ENCODE assay signal across 23 cellular contexts in genomic region chr2:100781523-100782375, GRCh38. TPM values are rescaled to one million over a fixed set of nuclear protein-coding genes. Genes with fewer than 3 reads are reported as not detected.
DNase-seq lines count a peak whose midpoint lies in the region; ATAC-seq, FAIRE-seq and TF ChIP-seq lines count a peak whose summit lies in the region.
"Had no signal": no experiment of that assay in that cellular context is flagged by ENCODE, and none has a peak within 500 bp of the region (broad histone marks: within the 10 kb centered on the region; RNA-seq: fewer than 3 reads in every experiment).

No MANE protein-coding gene starts in this region.

- 95% methylated on average over 12 of the region's 12 CpGs for whole genome bisulfite sequencing in HepG2 (ENCODE audit: low lambda C conversion rate)
- WGBS in right lobe of liver (ENCODE audit: insufficient coverage, low coverage, low lambda C conversion rate, missing lambda C conversion rate) = 89% methylated on average over 12 of the region's 12 CpGs
- 89% methylated on average over 10 of the region's 12 CpGs for WGBS in mammary epithelial cell (ENCODE audit: low coverage, missing lambda C conversion rate)
- WGBS in mesenchymal stem cell = 88% methylated on average over 12 of the region's 12 CpGs

- H3K14ac ChIP-seq in mesenchymal stem cell (ENCODE audit: low read length in 2 of 2) = peak overlapping the region in 1 of 2 experiments; percentile 86

- DNase-seq in HepG2 (ENCODE audit: low spot score) (no peak), right lobe of liver (no peak), mammary epithelial cell (no peak), mesenchymal stem cell (no peak), AG20443 (ENCODE audit: low spot score) (no peak)
- DNase-seq: COR-L47, DMS53, KG1, NCI-H1092 treated with DMSO at 0.1 percent for 48 hours, NCI-H1694 treated with DMSO at 0.1 percent for 48 hours, NCI-H345, NCI-H69, Peyer's patch, SHP77 treated with DMSO at 0.1 percent for 48 hours had no signal

- dilution Hi-C loops in mammary epithelial cell (cut with HindIII; ENCODE audit: low sequenced_read_pairs) = loop anchor here (10.0 kb wide), 1 partner anchor 47 kb away; no protein-coding TSS in a partner anchor

- no peak for TF ChIP-seq RAD21 in HepG2 (CRISPR knock-in tag; IDR thresholded peaks at IDR 0.05)

- no TSS peak for BruUV-seq in HepG2 (replicated peaks; lab: Mats Ljungman, UMichigan)
- no TSS peak for BruUV-seq in mammary epithelial cell (replicated peaks; lab: Mats Ljungman, UMichigan)

- H3K4me1 ChIP-seq in HepG2 (ENCODE audit: insufficient read depth, low read length) (peaks cover 96% of the 10 kb centered on the region), right lobe of liver (peaks cover 0 to 17% (median 5%) of the 10 kb centered on the region in 4 donors), mammary epithelial cell (ENCODE audit: insufficient read depth, low read length) (peaks cover 60% of the 10 kb centered on the region), mesenchymal stem cell (ENCODE audit: control insufficient read depth, insufficient read depth, low read depth, low read length) (peaks cover 10% of the 10 kb centered on the region)

- no peak for FAIRE-seq in HepG2 (lab: Jason Lieb, UNC)
- FAIRE-seq: GM12878, GM18507, GM19239 had no signal

- no peak overlapping the region for H2BK15ac ChIP-seq in mesenchymal stem cell (ENCODE audit: low read depth, poor library complexity, severe bottlenecking)

- H3K23ac ChIP-seq in mesenchymal stem cell (ENCODE audit: low read length in 2 of 2) = no peak overlapping the region

- H3K27me3 ChIP-seq in HepG2 (ENCODE audit: control insufficient read depth in 1 of 2, insufficient read depth in 2 of 2, low read length in 2 of 2) = no peaks in the 10 kb centered on the region
- no peaks in the 10 kb centered on the region for H3K27me3 ChIP-seq in right lobe of liver
- no peaks in the 10 kb centered on the region for H3K27me3 ChIP-seq in mammary epithelial cell (ENCODE audit: insufficient read depth, low read length)
- peaks cover 3 to 6% of the 10 kb centered on the region in 2 experiments for H3K27me3 ChIP-seq in mesenchymal stem cell (ENCODE audit: control insufficient read depth in 1 of 2, insufficient read depth in 1 of 2, low read length in 2 of 2)
- H3K27me3 ChIP-seq: Peyer's patch had no signal

- H3K9me3 ChIP-seq in HepG2 (ENCODE audit: low read length) (no peaks in the 10 kb centered on the region), right lobe of liver (no peaks in the 10 kb centered on the region), mammary epithelial cell (replicated peaks; ENCODE audit: insufficient read depth, low read length) (no peaks in the 10 kb centered on the region), mesenchymal stem cell (ENCODE audit: control insufficient read depth, low read length) (no peaks in the 10 kb centered on the region)
- H3K9me3 ChIP-seq: Peyer's patch had no signal

- H3K79me1 ChIP-seq in mesenchymal stem cell (replicated peaks; ENCODE audit: low read length, poor library complexity, severe bottlenecking) = no peaks in the 10 kb centered on the region

- TF ChIP-seq EP300 in HepG2 (IDR thresholded peaks at IDR 0.05; ENCODE audit: low read depth in 2 of 2, low read length in 2 of 2) (no peak), HepG2 (CRISPR knock-in tag; IDR thresholded peaks at IDR 0.05; ENCODE audit: borderline replicate concordance) (no peak)

- TF ChIP-seq POLR2A in HepG2 (IDR thresholded peaks at IDR 0.05; ENCODE audit: insufficient read depth in 1 of 2, low read depth in 2 of 2, low read length in 2 of 2) (no peak), right lobe of liver (IDR thresholded peaks at IDR 0.05) (no peak)

- TF ChIP-seq CTCF in HepG2 (CRISPR knock-in tag; IDR thresholded peaks at IDR 0.05) = no peak
- no peak for TF ChIP-seq CTCF in right lobe of liver (IDR thresholded peaks at IDR 0.05)
- TF ChIP-seq CTCF in mammary epithelial cell (conservative IDR thresholded peaks at IDR 0.05 in 1 of 2, IDR thresholded peaks at IDR 0.05 in 1 of 2; ENCODE audit: extremely low read depth in 1 of 2, insufficient read depth in 1 of 2, low read depth in 1 of 2, low read length in 2 of 2) = no peak

- H2AFZ ChIP-seq in HepG2 (ENCODE audit: low read length) (peak overlapping the region; percentile 17), mammary epithelial cell (ENCODE audit: low read depth, low read length) (no peak overlapping the region), mesenchymal stem cell (ENCODE audit: low read depth, low read length) (no peak overlapping the region)

- H3K4me2 ChIP-seq in HepG2 (ENCODE audit: low read depth, low read length) = peak overlapping the region; percentile 39; the same call in 1 of the 2 replicates
- H3K4me2 ChIP-seq in mammary epithelial cell (ENCODE audit: insufficient read depth, low read depth, low read length) = no peak overlapping the region
- H3K4me2 ChIP-seq in mesenchymal stem cell (ENCODE audit: low read length, poor library complexity, severe bottlenecking) = no peak overlapping the region

- no peak overlapping the region for H3K4ac ChIP-seq in mesenchymal stem cell (ENCODE audit: low read depth in 1 of 2, low read length in 2 of 2)

- in situ Hi-C loops in HepG2 (cut with HindIII; ENCODE audit: extremely low pct_ligation_motif_present, low pct_unique_long_range_greater_than_20kb) (loop anchor here (5.0 kb wide), 1 partner anchor 36 kb away; no protein-coding TSS in a partner anchor), mammary epithelial cell (cut with MboI; ENCODE audit: low sequenced_read_pairs in 2 of 2) (loop anchor here in 1 of 2 donors (10.0 kb wide), 1 partner anchor 47 kb away; no protein-coding TSS in a partner anchor)

- POLR2A ChIA-PET in HepG2 (lab: Yijun Ruan, JAX) = interaction anchor here (1.1 to 3.2 kb wide), 8 partner anchors 13 to 220 kb away, joined by 3 to 28 read pairs (median 11); partner anchors contain the start of gene RPL31

- H4K8ac ChIP-seq in mesenchymal stem cell (ENCODE audit: low read length) = peak overlapping the region; percentile 45

- H3K27ac ChIP-seq in HepG2 (ENCODE audit: extremely low read length, insufficient read depth, low read length) (peak overlapping the region; percentile 100), right lobe of liver (no peak overlapping the region), mammary epithelial cell (ENCODE audit: insufficient read depth, low read depth, low read length) (peak overlapping the region; percentile 89), mesenchymal stem cell (ENCODE audit: low read length, poor library complexity, severe bottlenecking) (no peak overlapping the region)
- H3K27ac ChIP-seq: 22Rv1 had no signal

- no peak overlapping the region for H2AK5ac ChIP-seq in mesenchymal stem cell (ENCODE audit: low read length, severe bottlenecking)

- no peak overlapping the region for H4K91ac ChIP-seq in mesenchymal stem cell (ENCODE audit: low read length)

- intact Hi-C loops in HepG2 (cut with micrococcal nuclease; ENCODE audit: unreplicated experiment) = loop anchor here (2.0 kb wide), 3 partner anchors 15 to 101 kb away; no protein-coding TSS in a partner anchor
- intact Hi-C loops in right lobe of liver (cut with DNase I) = no loop called here
- intact Hi-C loops in mammary epithelial cell (cut with micrococcal nuclease) = no loop called here

- no peak overlapping the region for H3K4me3 ChIP-seq in HepG2 (replicated peaks in 1 of 3; ENCODE audit: insufficient read depth in 1 of 3, low read depth in 2 of 3, low read length in 3 of 3)
- H3K4me3 ChIP-seq in right lobe of liver = no peak overlapping the region
- H3K4me3 ChIP-seq in mammary epithelial cell (replicated peaks in 1 of 3; ENCODE audit: insufficient read depth in 1 of 3, low read depth in 2 of 3, low read length in 3 of 3) = no peak overlapping the region
- no peak overlapping the region for H3K4me3 ChIP-seq in mesenchymal stem cell (ENCODE audit: insufficient read depth in 1 of 2, low read depth in 1 of 2, low read length in 2 of 2)
- H3K4me3 ChIP-seq: GM12878, Peyer's patch had no signal

- H3K79me2 ChIP-seq in HepG2 (ENCODE audit: insufficient read depth, low read length) = no peaks in the 10 kb centered on the region
- H3K79me2 ChIP-seq in mammary epithelial cell (ENCODE audit: insufficient read depth, low read length) = no peaks in the 10 kb centered on the region

- peak overlapping the region; percentile 38 to 64 for H3K18ac ChIP-seq in mesenchymal stem cell (ENCODE audit: low read depth in 1 of 2, low read length in 2 of 2)

- CTCF ChIA-PET in HepG2 (lab: Yijun Ruan, JAX; ENCODE audit: low intra/inter-chr PET ratio, low total read pairs) = no interaction called here
- CTCF ChIA-PET in mammary epithelial cell (lab: Charles Lee; ENCODE audit: low non-redundant PET) = interaction anchor here (1.0 kb wide), 1 partner anchor 27 kb away, joined by 5 read pairs; no protein-coding TSS in a partner anchor

- H4K20me1 ChIP-seq in HepG2 (ENCODE audit: insufficient read depth, low read length) (no peaks in the 10 kb centered on the region), mammary epithelial cell (ENCODE audit: insufficient read depth, low read length) (no peaks in the 10 kb centered on the region)

- H3K36me3 ChIP-seq in HepG2 (replicated peaks in 1 of 2; ENCODE audit: control insufficient read depth in 1 of 2, insufficient read depth in 2 of 2, low read length in 2 of 2) (no peaks in the 10 kb centered on the region), right lobe of liver (no peaks in the 10 kb centered on the region), mammary epithelial cell (ENCODE audit: insufficient read depth, low read length) (no peaks in the 10 kb centered on the region), mesenchymal stem cell (ENCODE audit: control insufficient read depth in 1 of 2, insufficient read depth in 2 of 2, low read depth in 1 of 2, low read length in 2 of 2) (no peaks in the 10 kb centered on the region)
- H3K36me3 ChIP-seq: Peyer's patch had no signal

- H2BK12ac ChIP-seq in mesenchymal stem cell (ENCODE audit: low read length in 2 of 2) = peak overlapping the region; percentile 38 to 57

- ATAC-seq in HepG2 = no peak
- no peak for ATAC-seq in right lobe of liver
- no peak for ATAC-seq in GM21786 (IDR thresholded peaks at IDR 0.05; ENCODE audit: unreplicated experiment)
- ATAC-seq in GM18511 (IDR thresholded peaks at IDR 0.05; ENCODE audit: unreplicated experiment) = no peak
- no peak for ATAC-seq in GM18867 (IDR thresholded peaks at IDR 0.05; ENCODE audit: unreplicated experiment)
- ATAC-seq: GM12878 had no signal

- H2BK5ac ChIP-seq in mesenchymal stem cell (ENCODE audit: low read depth, low read length, poor library complexity, severe bottlenecking) = no peak overlapping the region

- no peak overlapping the region for H2BK120ac ChIP-seq in mesenchymal stem cell (ENCODE audit: low read depth, low read length)

- peak overlapping the region; percentile 45 for H3K9ac ChIP-seq in HepG2 (ENCODE audit: insufficient read depth, low read depth, low read length)
- no peak overlapping the region for H3K9ac ChIP-seq in mammary epithelial cell (ENCODE audit: insufficient read depth, low read length)
- H3K9ac ChIP-seq in mesenchymal stem cell (ENCODE audit: low read length) = no peak overlapping the region

RNA-seq across cellular contexts. Expression of gene NPAS2, which starts 38.2 kb away (rescaled TPM):
- total RNA-seq in HepG2 (2016; rRNA removed; fragmentation: Illumina TruSeq; extraction: Trizol) (14.8 and 16.8 TPM in 2 replicates), right lobe of liver (10 to 100 TPM in 5 of 6 experiments, 1 to 10 TPM in 1; 8.8 to 33.3 (median 24.5) TPM), mammary epithelial cell (100 to 1,000 TPM in 1 of 2 donors, 10 to 100 TPM in 1; 81.3 to 116 TPM)
- total RNA-seq in HepG2 (2016; cell fraction: cytosol; rRNA removed; fragmentation: Illumina TruSeq; extraction: Trizol; ENCODE audit: low read depth) = 22.8 and 25.5 TPM in 2 replicates
- total RNA-seq in HepG2 (2016; cell fraction: insoluble cytoplasmic fraction; rRNA removed; fragmentation: Illumina TruSeq; extraction: Trizol) = 15.0 and 18.3 TPM in 2 replicates
- 27.5 and 27.7 TPM in 2 replicates for total RNA-seq in HepG2 (2016; cell fraction: membrane; rRNA removed; fragmentation: Illumina TruSeq; extraction: Trizol)
- total RNA-seq in HepG2 (2016; cell fraction: nucleus; rRNA removed; fragmentation: Illumina TruSeq; extraction: Trizol) = 28.5 and 41.7 TPM in 2 replicates
- polyA plus RNA-seq in HepG2 (2011; rRNA removed) (37.5 and 48.9 TPM in 2 replicates), mammary epithelial cell (50.5 TPM)
- 22.7 and 29.0 TPM in 2 replicates for polyA plus RNA-seq in HepG2 (2011; cell fraction: cytosol; rRNA removed)
- 178 and 216 TPM in 2 replicates for polyA plus RNA-seq in HepG2 (2011; cell fraction: nucleus; rRNA removed)
- polyA plus RNA-seq in HepG2 (2012) = 24.2 and 33.9 TPM in 2 replicates
- polyA plus RNA-seq in HepG2 (2016; cell fraction: cytosol; fragmentation: Illumina TruSeq; extraction: Trizol; ENCODE audit: low read depth) = 23.0 and 27.5 TPM in 2 replicates
- 31.5 and 44.8 TPM in 2 replicates for polyA plus RNA-seq in HepG2 (2016; cell fraction: insoluble cytoplasmic fraction; fragmentation: Illumina TruSeq; extraction: Trizol; ENCODE audit: low read depth)
- 52.0 and 66.4 TPM in 2 replicates for polyA plus RNA-seq in HepG2 (2016; cell fraction: membrane; fragmentation: Illumina TruSeq; extraction: Trizol; ENCODE audit: low read depth)
- polyA plus RNA-seq in HepG2 (2016; cell fraction: nucleus; fragmentation: Illumina TruSeq; extraction: Trizol; ENCODE audit: insufficient read depth, low read depth) = 112 and 136 TPM in 2 replicates
- 6.3 and 50.0 TPM in 2 replicates for polyA minus RNA-seq in HepG2 (2011; rRNA and poly(A)+ RNA removed; ENCODE audit: low replicate concordance)
- 39.0 and 60.4 TPM in 2 replicates for polyA minus RNA-seq in HepG2 (2011; cell fraction: cytosol; rRNA and poly(A)+ RNA removed)
- polyA minus RNA-seq in HepG2 (2011; cell fraction: nucleus; rRNA and poly(A)+ RNA removed) = 83.3 and 89.8 TPM in 2 replicates
- 128 TPM for polyA minus RNA-seq in mammary epithelial cell
- 21.4 TPM for polyA plus RNA-seq in mesenchymal stem cell (2013, experiment 1 of 2)
- polyA plus RNA-seq in mesenchymal stem cell (2013, experiment 2 of 2) = 22.4 TPM
- total RNA-seq: G401 had no signal
- polyA plus RNA-seq: CD14-positive monocyte, GM12878 had no signal

Comparison
In these comparisons a context has a peak if more than half of its experiments do, and no peak if none do; other contexts are left out.
1. H3K27ac ChIP-seq: peak in HepG2 (single experiment) and mammary epithelial cell (single experiment); none in right lobe of liver (0 of 3) and mesenchymal stem cell (single experiment).